8 cellular contexts compared by ENCODE assay signal in the genomic region with DNA sequence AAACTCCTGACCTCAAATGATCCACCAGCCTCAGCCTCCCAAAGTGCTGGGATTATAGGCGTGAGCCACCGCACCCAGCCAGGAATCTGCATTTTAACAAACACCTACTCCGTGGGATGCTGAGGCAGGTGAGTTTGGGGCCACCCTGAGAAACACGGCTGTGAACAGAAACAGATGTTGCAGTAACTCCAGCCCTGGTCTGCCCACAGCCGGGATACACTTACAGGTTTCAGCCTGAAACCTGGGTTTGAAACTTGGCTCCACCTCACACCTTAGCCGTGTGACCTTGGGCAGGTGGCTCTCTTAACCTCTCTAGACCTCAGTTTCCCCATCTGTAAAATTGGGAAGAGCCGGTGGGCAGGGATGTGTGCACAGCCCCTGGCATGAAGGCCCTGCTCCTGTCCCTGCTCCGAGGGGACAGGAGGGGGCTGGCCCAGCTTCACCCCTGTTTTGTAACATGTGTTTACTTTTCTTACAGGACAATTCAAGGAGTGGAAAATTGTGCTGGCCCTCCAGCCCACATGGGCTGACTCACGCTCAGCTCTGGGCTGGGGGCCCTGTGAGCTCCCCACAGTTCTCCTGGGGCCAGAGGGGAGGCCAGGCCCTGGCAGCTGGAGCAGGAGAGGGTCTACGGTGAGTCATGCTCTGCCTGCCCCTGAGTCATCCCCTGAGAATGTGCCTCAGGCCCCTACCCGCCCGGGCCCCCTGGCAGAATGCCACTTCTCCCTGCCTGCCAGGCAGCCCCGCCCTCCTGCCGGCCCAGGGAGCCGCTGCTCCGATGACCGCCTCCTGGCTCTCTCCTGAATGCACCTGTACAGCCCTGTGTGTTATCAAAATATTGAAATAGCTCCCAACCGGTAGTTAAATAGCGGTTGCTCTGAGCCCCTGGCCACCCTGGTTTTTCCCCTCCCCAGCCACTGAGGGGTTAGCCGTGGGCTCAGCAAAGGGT. TPM values are rescaled to one million over a fixed set of nuclear protein-coding genes. Genes with fewer than 3 reads are reported as not detected.
DNase-seq lines count a peak whose midpoint lies in the region; ATAC-seq, FAIRE-seq and TF ChIP-seq lines count a peak whose summit lies in the region.

No MANE protein-coding gene starts in this region.

- POLR2A ChIA-PET in A549 (lab: Yijun Ruan, JAX) = interaction anchor here (0.7 to 1.4 kb wide), 4 partner anchors 33 to 251 kb away, joined by 3 to 9 read pairs (median 5); partner anchors contain the start of genes ANKS3 and DNAAF8

- H3K36me3 ChIP-seq in mucosa of stomach (ENCODE audit: control insufficient read depth, insufficient read depth, low read length) = no peaks in the 10 kb centered on the region

- H3K9ac ChIP-seq in mucosa of stomach (ENCODE audit: low read length) = peak overlapping the region; percentile 23

- H3K4me2 ChIP-seq in A549 = peak overlapping the region; percentile 78

- H3K27ac ChIP-seq in A549 = peak overlapping the region; percentile 88 to 92

- peak; percentile 57 to 76; a peak in 2 of 5 replicates for TF ChIP-seq EP300 in A549 (IDR thresholded peaks at IDR 0.05)

- H3K27me3 ChIP-seq in mucosa of stomach (ENCODE audit: control insufficient read depth, insufficient read depth, low read length) = no peaks in the 10 kb centered on the region

- CTCF ChIA-PET in A549 (lab: Yijun Ruan, JAX) = interaction anchor here (0.6 to 1.8 kb wide), 4 partner anchors 9 to 116 kb away, joined by 3 to 10 read pairs (median 6); no protein-coding TSS in a partner anchor

- 14% methylated on average over 12 of the region's 20 CpGs for WGBS in A549 (ENCODE audit: missing lambda C conversion rate)

- H3K4me3 ChIP-seq in A549 = no peak overlapping the region
- no peak overlapping the region for H3K4me3 ChIP-seq in epithelial cell of proximal tubule (ENCODE audit: low read depth, low read length)
- H3K4me3 ChIP-seq in mucosa of stomach (ENCODE audit: low read length) = no peak overlapping the region

- TF ChIP-seq POLR2A in A549 (IDR thresholded peaks at IDR 0.05; ENCODE audit: low read length) = no peak

- TF ChIP-seq RAD21 in A549 (conservative IDR thresholded peaks at IDR 0.05 in 1 of 2, IDR thresholded peaks at IDR 0.05 in 1 of 2) = peak; percentile 16 to 53; a peak in 2 of 5 replicates

- H3K9me3 ChIP-seq in A549 = no peaks in the 10 kb centered on the region
- H3K9me3 ChIP-seq in mucosa of stomach (ENCODE audit: control insufficient read depth, low read length) = no peaks in the 10 kb centered on the region

- FAIRE-seq in A549 (lab: Jason Lieb, UNC) = no peak

- TF ChIP-seq CTCF in A549 (IDR thresholded peaks at IDR 0.05) (no peak), epithelial cell of proximal tubule (conservative IDR thresholded peaks at IDR 0.05; ENCODE audit: low read depth, low read length) (no peak)

- peak; percentile 89 to 94 for DNase-seq in A549 (ENCODE audit: low read depth in 1 of 2, low spot score in 1 of 2)
- DNase-seq in HPDE6-E6E7 (ENCODE audit: extremely low spot score) = peak; percentile 91
- DNase-seq in NOMO-1 treated with dmso at 0.1 percent for 144 hours (lab: John Stamatoyannopoulos, UW; ENCODE audit: unreplicated experiment) = peak; percentile 10
- peak; percentile 78 for DNase-seq in epithelial cell of proximal tubule (ENCODE audit: low read depth)
- DNase-seq in activated gamma-delta T cell treated with Interleukin-2 at 50 U/mL for 16 hours = no peak

- peaks cover 59% of the 10 kb centered on the region for H3K4me1 ChIP-seq in A549
- H3K4me1 ChIP-seq in mucosa of stomach (ENCODE audit: control insufficient read depth, insufficient read depth, low read length) = peaks cover 49% of the 10 kb centered on the region

- ATAC-seq in A549 (peak; percentile 77 to 86), GM19467 (IDR thresholded peaks at IDR 0.05; ENCODE audit: unreplicated experiment) (no peak), GM18870 (IDR thresholded peaks at IDR 0.05; ENCODE audit: unreplicated experiment) (no peak)

TF ChIP-seq in A549, 52 proteins besides CTCF, POLR2A, EP300 and RAD21 (continues in another document):
- TF ChIP-seq NR3C1 (IDR thresholded peaks at IDR 0.05) (no peak), EHF (CRISPR knock-in tag; IDR thresholded peaks at IDR 0.05) (no peak), CEBPB (IDR thresholded peaks at IDR 0.05) (peak; percentile 51 to 85; a peak in 2 of 4 replicates), MAFK (IDR thresholded peaks at IDR 0.05; ENCODE audit: partially characterized antibody) (no peak), USF2 (IDR thresholded peaks at IDR 0.05) (no peak), CHD4 (IDR thresholded peaks at IDR 0.05; ENCODE audit: borderline replicate concordance) (peak; percentile 25; the same call in 1 of the 2 replicates), PHF8 (IDR thresholded peaks at IDR 0.05; ENCODE audit: borderline replicate concordance, low read depth) (no peak), HOXB13 (CRISPR knock-in tag; IDR thresholded peaks at IDR 0.05; ENCODE audit: low read depth) (no peak), KDM5A (IDR thresholded peaks at IDR 0.05) (no peak), ELK1 (IDR thresholded peaks at IDR 0.05; ENCODE audit: low read depth, low read length) (no peak), MYC (IDR thresholded peaks at IDR 0.05; ENCODE audit: borderline replicate concordance, low read length) (peak; percentile 48; the same call in 1 of the 2 replicates), POLR2AphosphoS2 (conservative IDR thresholded peaks at IDR 0.05; ENCODE audit: low read length) (no peak), SREBF2 (IDR thresholded peaks at IDR 0.05) (no peak), FOXS1 (CRISPR knock-in tag; IDR thresholded peaks at IDR 0.05) (no peak), JUN (IDR thresholded peaks at IDR 0.05) (peak; percentile 94), RFX5 (IDR thresholded peaks at IDR 0.05) (no peak), CBX2 (IDR thresholded peaks at IDR 0.05; ENCODE audit: borderline replicate concordance, low read depth) (no peak), RNF2 (IDR thresholded peaks at IDR 0.05; ENCODE audit: borderline replicate concordance, low read depth) (no peak), SMC3 (IDR thresholded peaks at IDR 0.05) (peak; percentile 36; the same call in 2 of the 3 replicates)
- TF ChIP-seq, protein P1, sequence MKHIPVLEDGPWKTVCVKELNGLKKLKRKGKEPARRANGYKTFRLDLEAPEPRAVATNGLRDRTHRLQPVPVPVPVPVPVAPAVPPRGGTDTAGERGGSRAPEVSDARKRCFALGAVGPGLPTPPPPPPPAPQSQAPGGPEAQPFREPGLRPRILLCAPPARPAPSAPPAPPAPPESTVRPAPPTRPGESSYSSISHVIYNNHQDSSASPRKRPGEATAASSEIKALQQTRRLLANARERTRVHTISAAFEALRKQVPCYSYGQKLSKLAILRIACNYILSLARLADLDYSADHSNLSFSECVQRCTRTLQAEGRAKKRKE (CRISPR knock-in tag; IDR thresholded peaks at IDR 0.05; ENCODE audit: low read depth) = peak; percentile 91

RNA-seq across cellular contexts. Expression of gene PPL, which starts 7.7 kb away (rescaled TPM):
- polyA plus RNA-seq in A549 (2011; rRNA removed) (2.6 and 2.7 TPM in 2 replicates), A549 (2017; fragmentation: RNase III; extraction: RNeasy Plus Mini Kit Qiagen cat#74134 plus additional on column Dnase treatment) (1.8 to 2.9 TPM (median 2.0 TPM) in 3 replicates)
- polyA plus RNA-seq in A549 (2012; cell fraction: cytosol; rRNA removed) = 1.2 and 1.5 TPM in 2 replicates
- 5.2 and 6.0 TPM in 2 replicates for polyA plus RNA-seq in A549 (2012; cell fraction: nucleus; rRNA removed)
- 3.4 and 4.0 TPM in 2 replicates for polyA minus RNA-seq in A549 (2011; rRNA and poly(A)+ RNA removed)
- 9.1 and 21.0 TPM in 2 replicates for total RNA-seq in epithelial cell of proximal tubule

RNA-seq across cellular contexts. Expression of gene SEC14L5, which starts 13.5 kb away (rescaled TPM):
- polyA plus RNA-seq in A549 (2011; rRNA removed) (0.05 and 0.07 TPM in 2 replicates), A549 (2017; fragmentation: RNase III; extraction: RNeasy Plus Mini Kit Qiagen cat#74134 plus additional on column Dnase treatment) (0.03 TPM in 3 replicates)
- 0.01 TPM in 2 replicates for polyA plus RNA-seq in A549 (2012; cell fraction: cytosol; rRNA removed)
- 0.01 TPM in 2 replicates for polyA plus RNA-seq in A549 (2012; cell fraction: nucleus; rRNA removed)
- 0.49 TPM in 1 of 2 replicates, not detected in the other for polyA minus RNA-seq in A549 (2011; rRNA and poly(A)+ RNA removed)
- total RNA-seq in epithelial cell of proximal tubule = under 0.01 TPM in 1 of 2 replicates, not detected in the other

Comparison
In these comparisons a context has a peak if more than half of its experiments do, and no peak if none do; other contexts are left out.
1. ATAC-seq: peak in A549 (2 of 2); none in GM19467 (single experiment) and GM18870 (single experiment).